ENCODE assay signal across 18 cellular contexts in the genomic region with DNA sequence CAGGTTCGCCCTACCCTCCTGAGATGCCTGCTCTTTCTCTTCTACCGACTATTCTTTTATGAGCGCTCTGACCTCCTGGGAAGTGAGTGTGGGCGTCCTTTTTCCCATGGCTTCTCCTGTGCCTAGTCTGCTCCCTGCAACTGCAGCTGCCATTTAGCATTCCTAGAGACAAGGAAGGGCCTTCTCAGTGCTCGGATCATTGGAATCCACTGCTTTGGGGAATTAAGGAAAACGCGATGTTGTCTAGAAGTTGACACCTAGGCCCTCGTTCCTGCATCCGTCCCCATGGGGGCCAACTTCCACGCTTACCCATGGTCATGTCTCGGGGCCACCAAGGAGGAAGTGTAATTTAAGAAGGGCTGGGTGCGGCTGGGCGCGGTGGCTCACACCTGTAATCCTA.
DNase-seq lines count a peak whose midpoint lies in the region; ATAC-seq lines count a peak whose summit lies in the region.
"Had no signal": no experiment of that assay in that cellular context is flagged by ENCODE, and none has a peak within 500 bp of the region (broad histone marks: within the 10 kb centered on the region; RNA-seq: fewer than 3 reads in every experiment).

No MANE protein-coding gene starts in this region.

- H2BK5ac ChIP-seq in neuronal stem cell (ENCODE audit: low read length): no peak overlapping the region

- H2AK5ac ChIP-seq in neuronal stem cell (ENCODE audit: low read depth, low read length): no peak overlapping the region

- H3K18ac ChIP-seq in neuronal stem cell (ENCODE audit: low read length): no peak overlapping the region

- H3K79me1 ChIP-seq in neuronal stem cell (ENCODE audit: low read depth, low read length): peaks cover 2% of the 10 kb centered on the region

- no peaks in the 10 kb centered on the region for H3K9me3 ChIP-seq in CD8-positive, alpha-beta memory T cell (ENCODE audit: low read length)
- H3K9me3 ChIP-seq in neuronal stem cell (replicated peaks in 1 of 2; ENCODE audit: control insufficient read depth in 2 of 2, insufficient read depth in 1 of 2, low read depth in 1 of 2, low read length in 2 of 2): peaks cover 0 to under 1% of the 10 kb centered on the region in 2 donors

- no peak overlapping the region for H3K4me2 ChIP-seq in neuronal stem cell (ENCODE audit: insufficient read depth, low read length, poor library complexity, severe bottlenecking)

- H3K4me3 ChIP-seq in CD8-positive, alpha-beta memory T cell (ENCODE audit: low read length): no peak overlapping the region
- no peak overlapping the region for H3K4me3 ChIP-seq in neuronal stem cell (ENCODE audit: low read length in 2 of 2)

- H3K23ac ChIP-seq in neuronal stem cell (ENCODE audit: low read depth, low read length, poor library complexity): peak overlapping the region; percentile 17

- WGBS in neuronal stem cell (ENCODE audit: extremely low coverage in 2 of 2, insufficient read length in 2 of 2, insufficient replicate concordance in 1 of 2), 2 donors: no CpG with 5 or more reads among the region's 14 CpGs

- H2BK12ac ChIP-seq in neuronal stem cell (ENCODE audit: low read length): no peak overlapping the region

- H4K91ac ChIP-seq in neuronal stem cell (ENCODE audit: low read depth, low read length, poor library complexity): no peak overlapping the region

- no peaks in the 10 kb centered on the region for H3K27me3 Mint-ChIP-seq in activated T-cell treated with anti-CD3 and anti-CD28 coated beads, Interleukin-2, amount 50 U/mL, for 72 hours (ENCODE audit: low read depth)
- no peaks in the 10 kb centered on the region for H3K27me3 Mint-ChIP-seq in activated T-cell treated with anti-CD3 and anti-CD28 coated beads, Interleukin-2, amount 50 U/mL, for 4 hours (ENCODE audit: low read depth)
- H3K27me3 Mint-ChIP-seq in CD8-positive, alpha-beta memory T cell: no peaks in the 10 kb centered on the region
- H3K27me3 Mint-ChIP-seq: CD4-positive, alpha-beta memory T cell had no signal

- ATAC-seq in activated T-cell treated with anti-CD3 and anti-CD28 coated beads, Interleukin-2, amount 50 U/mL, for 72 hours (replicated peaks in 1 of 2): no peak
- ATAC-seq in activated T-cell treated with anti-CD3 and anti-CD28 coated beads, Interleukin-2, amount 50 U/mL, for 4 hours: no peak

- no peak overlapping the region for H3K4ac ChIP-seq in neuronal stem cell (ENCODE audit: low read length)

- H3K27ac Mint-ChIP-seq in activated T-cell treated with anti-CD3 and anti-CD28 coated beads, Interleukin-2, amount 50 U/mL, for 72 hours: peak overlapping the region; percentile 33
- H3K27ac Mint-ChIP-seq in CD8-positive, alpha-beta memory T cell: peak overlapping the region in 6 of 8 donors; percentile 17 to 75 (median 66)

- H3K27me3 ChIP-seq in CD8-positive, alpha-beta memory T cell (ENCODE audit: insufficient read depth, low read length, poor library complexity, severe bottlenecking): no peaks in the 10 kb centered on the region
- H3K27me3 ChIP-seq in neuronal stem cell (ENCODE audit: control insufficient read depth in 3 of 3, insufficient read depth in 3 of 3, low read depth in 1 of 3, low read length in 3 of 3): no peaks in the 10 kb centered on the region

- H3K9ac ChIP-seq in neuronal stem cell (ENCODE audit: low read depth, low read length, poor library complexity): no peak overlapping the region

- no peak overlapping the region for H3K4me3 Mint-ChIP-seq in activated T-cell treated with anti-CD3 and anti-CD28 coated beads, Interleukin-2, amount 50 U/mL, for 72 hours
- no peak overlapping the region for H3K4me3 Mint-ChIP-seq in activated T-cell treated with anti-CD3 and anti-CD28 coated beads, Interleukin-2, amount 50 U/mL, for 4 hours
- H3K4me3 Mint-ChIP-seq in CD8-positive, alpha-beta memory T cell: no peak overlapping the region
- H3K4me3 Mint-ChIP-seq: CD4-positive, alpha-beta memory T cell had no signal

- H3K9me3 Mint-ChIP-seq in activated T-cell treated with anti-CD3 and anti-CD28 coated beads, Interleukin-2, amount 50 U/mL, for 72 hours: no peaks in the 10 kb centered on the region
- no peaks in the 10 kb centered on the region for H3K9me3 Mint-ChIP-seq in activated T-cell treated with anti-CD3 and anti-CD28 coated beads, Interleukin-2, amount 50 U/mL, for 4 hours
- H3K9me3 Mint-ChIP-seq in CD8-positive, alpha-beta memory T cell: no peaks in the 10 kb centered on the region
- H3K9me3 Mint-ChIP-seq: CD4-positive, alpha-beta memory T cell had no signal

- peaks cover 0 to under 1% of the 10 kb centered on the region in 2 donors for H3K36me3 Mint-ChIP-seq in activated T-cell treated with anti-CD3 and anti-CD28 coated beads, Interleukin-2, amount 50 U/mL, for 72 hours (ENCODE audit: insufficient read depth in 2 of 2)
- H3K36me3 Mint-ChIP-seq in activated T-cell treated with anti-CD3 and anti-CD28 coated beads, Interleukin-2, amount 50 U/mL, for 4 hours (ENCODE audit: insufficient read depth): peaks cover 15% of the 10 kb centered on the region
- H3K36me3 Mint-ChIP-seq in CD8-positive, alpha-beta memory T cell: peaks cover 0 to 72% (median 2%) of the 10 kb centered on the region in 3 donors

- no peak overlapping the region for H2BK120ac ChIP-seq in neuronal stem cell (ENCODE audit: low read depth, low read length)

- no peak for DNase-seq in activated T-cell treated with anti-CD3 and anti-CD28 coated beads, Interleukin-2, amount 50 U/mL, for 72 hours
- no peak for DNase-seq in activated T-cell treated with anti-CD3 and anti-CD28 coated beads, Interleukin-2, amount 50 U/mL, for 4 hours
- no peak for DNase-seq in CD8-positive, alpha-beta memory T cell
- DNase-seq in caudate nucleus (lab: John Stamatoyannopoulos, UW) (no peak), neuronal stem cell (ENCODE audit: low spot score) (no peak), NCI-H510A treated with DMSO at 0.1 percent for 48 hours (lab: John Stamatoyannopoulos, UW) (no peak), HuH-7 (ENCODE audit: low spot score) (no peak), NK-92 (lab: John Stamatoyannopoulos, UW; ENCODE audit: unreplicated experiment) (no peak)
- DNase-seq: 8988T; CD4-positive, alpha-beta memory T cell; KG1; MV-4-11; NCI-H187; NCI-H2107; NCI-H510A; NCI-H774; OCI-M1; SHP77 treated with DMSO at 0.1 percent for 48 hours had no signal

- H2BK15ac ChIP-seq in neuronal stem cell (ENCODE audit: low read length): no peak overlapping the region

- H3K27ac ChIP-seq in CD8-positive, alpha-beta memory T cell (ENCODE audit: low read depth, low read length): no peak overlapping the region
- H3K27ac ChIP-seq in caudate nucleus (ENCODE audit: low read depth, low read length) (peak overlapping the region; percentile 52), neuronal stem cell (replicated peaks; ENCODE audit: low read length) (no peak overlapping the region)

- H4K8ac ChIP-seq in neuronal stem cell (ENCODE audit: low read depth, low read length): no peak overlapping the region

- peaks cover 5% of the 10 kb centered on the region for H3K4me1 ChIP-seq in CD8-positive, alpha-beta memory T cell (ENCODE audit: insufficient read depth, low read length)
- H3K4me1 ChIP-seq in neuronal stem cell (ENCODE audit: control insufficient read depth in 2 of 2, insufficient read depth in 1 of 2, low read depth in 1 of 2, low read length in 2 of 2): no peaks in the 10 kb centered on the region

- POLR2A ChIA-PET in CD8-positive, alpha-beta memory T cell (lab: Charles Lee): no interaction called here

- H3K4me1 Mint-ChIP-seq in activated T-cell treated with anti-CD3 and anti-CD28 coated beads, Interleukin-2, amount 50 U/mL, for 72 hours (ENCODE audit: low read depth): peaks cover 24% of the 10 kb centered on the region
- peaks cover 22% of the 10 kb centered on the region for H3K4me1 Mint-ChIP-seq in activated T-cell treated with anti-CD3 and anti-CD28 coated beads, Interleukin-2, amount 50 U/mL, for 4 hours (ENCODE audit: low read depth)
- peaks cover 14 to 28% (median 18%) of the 10 kb centered on the region in 3 donors for H3K4me1 Mint-ChIP-seq in CD8-positive, alpha-beta memory T cell

- H3K14ac ChIP-seq in neuronal stem cell (ENCODE audit: low read length): peak overlapping the region; percentile 58

- CTCF ChIA-PET in CD8-positive, alpha-beta memory T cell (lab: Charles Lee): no interaction called here

- H3K36me3 ChIP-seq in CD8-positive, alpha-beta memory T cell (ENCODE audit: insufficient read depth, low read length): peaks cover 39% of the 10 kb centered on the region
- H3K36me3 ChIP-seq in neuronal stem cell (replicated peaks in 1 of 2; ENCODE audit: control insufficient read depth in 2 of 2, insufficient read depth in 2 of 2, low read length in 2 of 2): peaks cover 57 to 91% of the 10 kb centered on the region in 2 donors

- H2AFZ ChIP-seq in neuronal stem cell (ENCODE audit: low read length): no peak overlapping the region
